Comparison of ENCODE assay signal across 20 cellular contexts in genomic region chr6:1473598-1473997, GRCh38.
DNase-seq lines count a peak whose midpoint lies in the region; ATAC-seq, FAIRE-seq and TF ChIP-seq lines count a peak whose summit lies in the region.
"Had no signal": no experiment of that assay in that cellular context is flagged by ENCODE, and none has a peak within 500 bp of the region (broad histone marks: within the 10 kb centered on the region; RNA-seq: fewer than 3 reads in every experiment).

No MANE protein-coding gene starts in this region.

- H3K79me2 ChIP-seq in HepG2 (ENCODE audit: insufficient read depth, low read length) = no peaks in the 10 kb centered on the region

- CTCF ChIA-PET in HepG2 (lab: Yijun Ruan, JAX; ENCODE audit: low intra/inter-chr PET ratio, low total read pairs) = no interaction called here

- no peak for FAIRE-seq in HepG2 (lab: Jason Lieb, UNC)
- FAIRE-seq: D721Med had no signal

- no peak for TF ChIP-seq RAD21 in HepG2 (CRISPR knock-in tag; IDR thresholded peaks at IDR 0.05)

- POLR2A ChIA-PET in HepG2 (lab: Yijun Ruan, JAX) = no interaction called here

- TF ChIP-seq CTCF in HepG2 (CRISPR knock-in tag; IDR thresholded peaks at IDR 0.05) (no peak), right lobe of liver (IDR thresholded peaks at IDR 0.05) (no peak), fibroblast of the aortic adventitia (IDR thresholded peaks at IDR 0.05; ENCODE audit: insufficient read depth, low read length) (no peak), right atrium auricular region (IDR thresholded peaks at IDR 0.05) (no peak)

- H4K20me1 ChIP-seq in HepG2 (ENCODE audit: insufficient read depth, low read length) = no peaks in the 10 kb centered on the region

- H3K27ac ChIP-seq in HepG2 (ENCODE audit: extremely low read length, insufficient read depth, low read length) = no peak overlapping the region
- H3K27ac ChIP-seq in right lobe of liver = no peak overlapping the region
- H3K27ac ChIP-seq in right atrium auricular region = no peak overlapping the region
- H3K27ac ChIP-seq: C4-2B had no signal

- in situ Hi-C loops in HepG2 (cut with HindIII; ENCODE audit: extremely low pct_ligation_motif_present, low pct_unique_long_range_greater_than_20kb) = no loop called here

- H3K4me3 ChIP-seq in HepG2 (replicated peaks in 1 of 3; ENCODE audit: insufficient read depth in 1 of 3, low read depth in 2 of 3, low read length in 3 of 3) = no peak overlapping the region
- no peak overlapping the region for H3K4me3 ChIP-seq in right lobe of liver
- no peak overlapping the region for H3K4me3 ChIP-seq in adipocyte (ENCODE audit: low read length)
- no peak overlapping the region for H3K4me3 ChIP-seq in fibroblast of the aortic adventitia (ENCODE audit: low read depth, low read length)
- no peak overlapping the region for H3K4me3 ChIP-seq in right atrium auricular region
- H3K4me3 ChIP-seq: GM23338 had no signal

- TF ChIP-seq EP300 in HepG2 (IDR thresholded peaks at IDR 0.05; ENCODE audit: low read depth in 2 of 2, low read length in 2 of 2) (no peak), HepG2 (CRISPR knock-in tag; IDR thresholded peaks at IDR 0.05; ENCODE audit: borderline replicate concordance) (no peak)

- H3K9ac ChIP-seq in HepG2 (ENCODE audit: insufficient read depth, low read depth, low read length) (no peak overlapping the region), adipocyte (ENCODE audit: low read length) (no peak overlapping the region)

- ATAC-seq in HepG2 = no peak
- no peak for ATAC-seq in right lobe of liver
- no peak for ATAC-seq in GM18858 (IDR thresholded peaks at IDR 0.05; ENCODE audit: unreplicated experiment)
- ATAC-seq: CD8-positive, alpha-beta T cell had no signal

- no TSS peak for BruUV-seq in HepG2 (replicated peaks; lab: Mats Ljungman, UMichigan)

- H3K4me1 ChIP-seq in HepG2 (ENCODE audit: insufficient read depth, low read length) (no peaks in the 10 kb centered on the region), right lobe of liver (peaks cover 0 to under 1% (median 0%) of the 10 kb centered on the region in 4 donors), adipocyte (ENCODE audit: control insufficient read depth, insufficient read depth, low read length) (peaks cover 10% of the 10 kb centered on the region), right atrium auricular region (no peaks in the 10 kb centered on the region)

- no peak overlapping the region for H2AFZ ChIP-seq in HepG2 (ENCODE audit: low read length)
- H2AFZ ChIP-seq: GM23338 had no signal

- no peaks in the 10 kb centered on the region for H3K36me3 ChIP-seq in HepG2 (replicated peaks in 1 of 2; ENCODE audit: control insufficient read depth in 1 of 2, insufficient read depth in 2 of 2, low read length in 2 of 2)
- no peaks in the 10 kb centered on the region for H3K36me3 ChIP-seq in right lobe of liver
- H3K36me3 ChIP-seq in adipocyte (ENCODE audit: control insufficient read depth, insufficient read depth, low read length, severe bottlenecking) = no peaks in the 10 kb centered on the region
- no peaks in the 10 kb centered on the region for H3K36me3 ChIP-seq in right atrium auricular region

- peaks cover 0 to 31% of the 10 kb centered on the region in 2 experiments; a peak in 4 of 5 replicates for H3K27me3 ChIP-seq in HepG2 (ENCODE audit: control insufficient read depth in 1 of 2, insufficient read depth in 2 of 2, low read length in 2 of 2)
- no peaks in the 10 kb centered on the region for H3K27me3 ChIP-seq in right lobe of liver
- no peaks in the 10 kb centered on the region for H3K27me3 ChIP-seq in adipocyte (replicated peaks; ENCODE audit: control insufficient read depth, insufficient read depth, low read length)
- no peaks in the 10 kb centered on the region for H3K27me3 ChIP-seq in right atrium auricular region

- intact Hi-C loops in HepG2 (cut with micrococcal nuclease; ENCODE audit: unreplicated experiment) = no loop called here
- intact Hi-C loops in right lobe of liver (cut with DNase I) = no loop called here

- DNase-seq in HepG2 (ENCODE audit: low spot score) (no peak), right lobe of liver (no peak), adipocyte (ENCODE audit: low read depth) (peak; percentile 51), fibroblast of the aortic adventitia (ENCODE audit: low read depth) (peak; percentile 26), hippocampal formation (lab: John Stamatoyannopoulos, UW) (no peak), right atrium auricular region (ENCODE audit: low spot score) (no peak)
- DNase-seq: 8988T; ACHN; CD8-positive, alpha-beta T cell; COR-L47; DMS153; DND-41; GF-D8; H9; Kasumi-1; KBM-7 had no signal

- WGBS in HepG2 (ENCODE audit: low lambda C conversion rate) = 9% methylated on average over 1 of the region's 1 CpG
- WGBS in right lobe of liver (ENCODE audit: insufficient coverage, low coverage, low lambda C conversion rate, missing lambda C conversion rate) = no CpG with 5 or more reads among the region's 1 CpG

- no peak overlapping the region for H3K4me2 ChIP-seq in HepG2 (ENCODE audit: low read depth, low read length)

- H3K9me3 ChIP-seq in HepG2 (ENCODE audit: low read length) (no peaks in the 10 kb centered on the region), right lobe of liver (no peaks in the 10 kb centered on the region), adipocyte (ENCODE audit: control insufficient read depth, low read length) (no peaks in the 10 kb centered on the region), right atrium auricular region (no peaks in the 10 kb centered on the region)

- TF ChIP-seq POLR2A in HepG2 (IDR thresholded peaks at IDR 0.05; ENCODE audit: insufficient read depth in 1 of 2, low read depth in 2 of 2, low read length in 2 of 2) (no peak), right lobe of liver (IDR thresholded peaks at IDR 0.05) (no peak)

TF ChIP-seq in HepG2, 621 proteins besides CTCF, POLR2A, EP300 and RAD21:
- TF ChIP-seq CEBPB (IDR thresholded peaks at IDR 0.05; ENCODE audit: borderline replicate concordance, low read depth, low read length) = peak; percentile 86
- no peak for TF ChIP-seq SATB2 (CRISPR knock-in tag; IDR thresholded peaks at IDR 0.05)
TF ChIP-seq in HepG2: peak in this region for 1.

Comparison
In these comparisons a context has a peak if more than half of its experiments do, and no peak if none do; other contexts are left out.
1. DNase-seq: peak in adipocyte (single experiment) and fibroblast of the aortic adventitia (single experiment); none in HepG2 (single experiment), right lobe of liver (0 of 3), hippocampal formation (0 of 2) and right atrium auricular region (single experiment).